In genomic region chr14:79331820-79332219, GRCh38 we compare ENCODE assay signal across 3 cellular contexts.
TF ChIP-seq lines count a peak whose summit lies in the region.

No MANE protein-coding gene starts in this region.

TF ChIP-seq in SK-N-SH, 30 proteins besides CTCF, POLR2A, EP300 and RAD21 (continued from another document):
- no peak for TF ChIP-seq ELF1 (IDR thresholded peaks at IDR 0.05)
- TF ChIP-seq FOSL2 (IDR thresholded peaks at IDR 0.05; ENCODE audit: borderline replicate concordance, low read depth): no peak
- TF ChIP-seq RCOR1 (IDR thresholded peaks at IDR 0.05; ENCODE audit: low read length): no peak
- TF ChIP-seq FOXJ3 (CRISPR knock-in tag; IDR thresholded peaks at IDR 0.05): no peak
- no peak for TF ChIP-seq EZH2phosphoT487 (IDR thresholded peaks at IDR 0.05; ENCODE audit: borderline replicate concordance, low read depth)
- no peak for TF ChIP-seq TAF1 (IDR thresholded peaks at IDR 0.05; ENCODE audit: borderline replicate concordance, low read depth, low read length)
- TF ChIP-seq GABPA (IDR thresholded peaks at IDR 0.05; ENCODE audit: low read depth): no peak
- TF ChIP-seq MEF2A (IDR thresholded peaks at IDR 0.05; ENCODE audit: borderline replicate concordance, low read depth): no peak
- no peak for TF ChIP-seq ZBTB33 (IDR thresholded peaks at IDR 0.05; ENCODE audit: borderline replicate concordance, low read depth)
- no peak for TF ChIP-seq IRF3 (IDR thresholded peaks at IDR 0.05; ENCODE audit: low read depth, low read length)
- TF ChIP-seq SMC3 (IDR thresholded peaks at IDR 0.05; ENCODE audit: low read depth, low read length): no peak

TF ChIP-seq in SK-N-SH treated with all-trans-retinoic acid at 6 μM for 48 hours, 23 proteins besides CTCF, POLR2A, EP300 and RAD21:
- no peak for TF ChIP-seq PATZ1 (CRISPR knock-in tag; IDR thresholded peaks at IDR 0.05; ENCODE audit: borderline replicate concordance)
- no peak for TF ChIP-seq GLIS3 (CRISPR knock-in tag; IDR thresholded peaks at IDR 0.05)
- TF ChIP-seq ZFP3 (CRISPR knock-in tag; IDR thresholded peaks at IDR 0.05): no peak
- no peak for TF ChIP-seq PPARA (CRISPR knock-in tag; IDR thresholded peaks at IDR 0.05; ENCODE audit: borderline replicate concordance)
- TF ChIP-seq ISL1 (CRISPR knock-in tag; IDR thresholded peaks at IDR 0.05): no peak
- no peak for TF ChIP-seq ESRRG (CRISPR knock-in tag; IDR thresholded peaks at IDR 0.05)
- no peak for TF ChIP-seq BACH2 (CRISPR knock-in tag; IDR thresholded peaks at IDR 0.05; ENCODE audit: borderline replicate concordance)
- no peak for TF ChIP-seq ZFP30 (CRISPR knock-in tag; IDR thresholded peaks at IDR 0.05)
- no peak for TF ChIP-seq ZNF565 (CRISPR knock-in tag; conservative IDR thresholded peaks at IDR 0.05; ENCODE audit: low read depth)
- TF ChIP-seq SNAI2 (CRISPR knock-in tag; IDR thresholded peaks at IDR 0.05): no peak
- TF ChIP-seq TSHZ2 (CRISPR knock-in tag; IDR thresholded peaks at IDR 0.05): no peak
- TF ChIP-seq ZNF70 (CRISPR knock-in tag; IDR thresholded peaks at IDR 0.05): no peak
- TF ChIP-seq CSDC2 (CRISPR knock-in tag; IDR thresholded peaks at IDR 0.05): no peak

TF ChIP-seq in endothelial cell of umbilical vein, 7 proteins besides CTCF, POLR2A, EP300 and RAD21 (continued from another document):
- TF ChIP-seq POLR2AphosphoS5 (IDR thresholded peaks at IDR 0.05; ENCODE audit: insufficient read depth, low read depth, low read length) (no peak), JUN (IDR thresholded peaks at IDR 0.05; ENCODE audit: borderline replicate concordance, insufficient read depth, insufficient read length, low read depth) (no peak), FOS (IDR thresholded peaks at IDR 0.05; ENCODE audit: borderline replicate concordance, insufficient read depth, low read length) (no peak), EZH2 (IDR thresholded peaks at IDR 0.05; ENCODE audit: borderline replicate concordance, low read depth, low read length, severe bottlenecking) (no peak)
TF ChIP-seq in endothelial cell of umbilical vein: peak in this region for 0.
